Comparison of ENCODE assay signal across 12 cellular contexts in genomic region chr14:50045837-50046236, GRCh38.
A peak's percentile ranks its signal among the peaks of the same experiment; 100 is the strongest.
DNase-seq lines count a peak whose midpoint lies in the region; ATAC-seq, FAIRE-seq and TF ChIP-seq lines count a peak whose summit lies in the region.
"Had no signal": no experiment of that assay in that cellular context is flagged by ENCODE, and none has a peak within 500 bp of the region (broad histone marks: within the 10 kb centered on the region; RNA-seq: fewer than 3 reads in every experiment).

No MANE protein-coding gene starts in this region.

- POLR2A ChIA-PET in activated CD4-positive, alpha-beta memory T cell treated with anti-CD3 and anti-CD28 coated beads for 36 hours (lab: Charles Lee) = interaction anchor here (0.6 to 4.2 kb wide), 7 partner anchors 17 to 153 kb away, joined by 3 to 35 read pairs (median 10); partner anchors contain the start of gene ARF6

- TF ChIP-seq EP300 in esophagus muscularis mucosa (IDR thresholded peaks at IDR 0.05) = no peak

- H3K36me3 Mint-ChIP-seq in activated CD4-positive, alpha-beta memory T cell treated with anti-CD3 and anti-CD28 coated beads for 36 hours = peaks cover 13% of the 10 kb centered on the region

- H3K4me1 ChIP-seq in HUES48 (ENCODE audit: control insufficient read depth, insufficient read depth, low read length) = peaks cover 13% of the 10 kb centered on the region
- H3K4me1 ChIP-seq in esophagus muscularis mucosa = peaks cover 18 to 31% (median 25%) of the 10 kb centered on the region in 4 donors
- H3K4me1 ChIP-seq in small intestine (ENCODE audit: control insufficient read depth in 2 of 2, insufficient read depth in 1 of 2, low read depth in 1 of 2, low read length in 1 of 2) = peaks cover 14 to 19% of the 10 kb centered on the region in 2 donors

- TF ChIP-seq POLR2A in esophagus muscularis mucosa (IDR thresholded peaks at IDR 0.05; ENCODE audit: low read depth) = no peak

- WGBS in esophagus muscularis mucosa = 96% methylated on average over 2 of the region's 2 CpGs
- WGBS in small intestine, 3 donors = 94 to 97% (median 96%) methylated on average over 2 of the region's 2 CpGs

- no peak for ATAC-seq in activated CD4-positive, CD25-positive, alpha-beta regulatory T cell treated with anti-CD3 and anti-CD28 coated beads, Interleukin-2, amount 50 U/mL, for 24 hours
- no peak for ATAC-seq in GM21723 (IDR thresholded peaks at IDR 0.05; ENCODE audit: unreplicated experiment)

- DNase-seq in activated CD4-positive, alpha-beta memory T cell treated with anti-CD3 and anti-CD28 coated beads for 36 hours = no peak
- DNase-seq in esophagus muscularis mucosa (ENCODE audit: extremely low spot score) (no peak), small intestine (no peak), NCI-H510A treated with DMSO at 0.1 percent for 48 hours (lab: John Stamatoyannopoulos, UW) (no peak), GDM1 (lab: John Stamatoyannopoulos, UW) (no peak)
- DNase-seq: GOT3; MG63; midbrain; stimulated activated naive CD4-positive, alpha-beta T cell treated with Interleukin-2 at 50 U/mL for 16 hours had no signal

- peak overlapping the region; percentile 87 for H3K27ac Mint-ChIP-seq in activated CD4-positive, alpha-beta memory T cell treated with anti-CD3 and anti-CD28 coated beads for 36 hours

- no peaks in the 10 kb centered on the region for H3K9me3 Mint-ChIP-seq in activated CD4-positive, alpha-beta memory T cell treated with anti-CD3 and anti-CD28 coated beads for 36 hours

- no peak overlapping the region for H3K4me3 Mint-ChIP-seq in activated CD4-positive, alpha-beta memory T cell treated with anti-CD3 and anti-CD28 coated beads for 36 hours

- no peaks in the 10 kb centered on the region for H3K9me3 ChIP-seq in HUES48 (ENCODE audit: control insufficient read depth, insufficient read depth, low read length)
- H3K9me3 ChIP-seq in esophagus muscularis mucosa = peaks cover 0 to 4% (median 0%) of the 10 kb centered on the region in 4 donors
- H3K9me3 ChIP-seq in small intestine (ENCODE audit: control insufficient read depth, low read depth) = no peaks in the 10 kb centered on the region
- H3K9me3 ChIP-seq: MG63 had no signal

- peaks cover 52% of the 10 kb centered on the region for H3K4me1 Mint-ChIP-seq in activated CD4-positive, alpha-beta memory T cell treated with anti-CD3 and anti-CD28 coated beads for 36 hours (ENCODE audit: low read depth)

- H3K27ac ChIP-seq in HUES48 (ENCODE audit: low read depth, low read length) = peak overlapping the region; percentile 40
- H3K27ac ChIP-seq in esophagus muscularis mucosa (replicated peaks in 1 of 4) = peak overlapping the region in 3 of 4 donors; percentile 45 to 75 (median 62)
- peak overlapping the region; percentile 94 to 96 for H3K27ac ChIP-seq in small intestine (ENCODE audit: low read depth in 1 of 2, low read length in 1 of 2)

- no peak overlapping the region for H3K9ac ChIP-seq in HUES48 (ENCODE audit: low read depth, low read length)

- CTCF ChIA-PET in activated CD4-positive, alpha-beta memory T cell treated with anti-CD3 and anti-CD28 coated beads for 36 hours (lab: Charles Lee) = interaction anchor here (1.0 to 3.5 kb wide), 3 partner anchors 15 to 183 kb away, joined by 3 to 23 read pairs (median 14); no protein-coding TSS in a partner anchor

- intact Hi-C loops in activated CD4-positive, alpha-beta memory T cell treated with anti-CD3 and anti-CD28 coated beads for 36 hours (cut with micrococcal nuclease) = loop anchor here (1.0 to 10.0 kb wide), 2 partner anchors 37 to 281 kb away; partner anchors contain the start of gene KLHDC2
- intact Hi-C loops in esophagus muscularis mucosa (cut with DNase I) = no loop called here

- no peak for FAIRE-seq in small intestine (lab: Jason Lieb, UNC)

- no peak for TF ChIP-seq CTCF in esophagus muscularis mucosa (IDR thresholded peaks at IDR 0.05)

- H3K27me3 ChIP-seq in HUES48 (ENCODE audit: control insufficient read depth, insufficient read depth, low read length) (no peaks in the 10 kb centered on the region), esophagus muscularis mucosa (no peaks in the 10 kb centered on the region), small intestine (ENCODE audit: control insufficient read depth in 2 of 2, insufficient read depth in 2 of 2, low read length in 2 of 2) (no peaks in the 10 kb centered on the region)
- H3K27me3 ChIP-seq: MG63 had no signal

- H3K36me3 ChIP-seq in HUES48 (ENCODE audit: control insufficient read depth, insufficient read depth, low read length) (no peaks in the 10 kb centered on the region), esophagus muscularis mucosa (no peaks in the 10 kb centered on the region), small intestine (ENCODE audit: control insufficient read depth in 2 of 2, insufficient read depth in 2 of 2, low read length in 2 of 2) (no peaks in the 10 kb centered on the region)
- H3K36me3 ChIP-seq: MG63 had no signal

- H3K27me3 Mint-ChIP-seq in activated CD4-positive, alpha-beta memory T cell treated with anti-CD3 and anti-CD28 coated beads for 36 hours = no peaks in the 10 kb centered on the region

- no peak overlapping the region for H3K4me3 ChIP-seq in HUES48 (ENCODE audit: low read depth, low read length)
- no peak overlapping the region for H3K4me3 ChIP-seq in esophagus muscularis mucosa
- no peak overlapping the region for H3K4me3 ChIP-seq in small intestine (ENCODE audit: low read depth in 1 of 2, low read length in 2 of 2)
- H3K4me3 ChIP-seq: MG63 had no signal

Comparison
In these comparisons a context has a peak if more than half of its experiments do, and no peak if none do; other contexts are left out.
1. H3K27ac ChIP-seq: peak in every context shown above with its lines; median percentile 95 in small intestine; 62 in esophagus muscularis mucosa; 40 in HUES48.